In the genomic region with DNA sequence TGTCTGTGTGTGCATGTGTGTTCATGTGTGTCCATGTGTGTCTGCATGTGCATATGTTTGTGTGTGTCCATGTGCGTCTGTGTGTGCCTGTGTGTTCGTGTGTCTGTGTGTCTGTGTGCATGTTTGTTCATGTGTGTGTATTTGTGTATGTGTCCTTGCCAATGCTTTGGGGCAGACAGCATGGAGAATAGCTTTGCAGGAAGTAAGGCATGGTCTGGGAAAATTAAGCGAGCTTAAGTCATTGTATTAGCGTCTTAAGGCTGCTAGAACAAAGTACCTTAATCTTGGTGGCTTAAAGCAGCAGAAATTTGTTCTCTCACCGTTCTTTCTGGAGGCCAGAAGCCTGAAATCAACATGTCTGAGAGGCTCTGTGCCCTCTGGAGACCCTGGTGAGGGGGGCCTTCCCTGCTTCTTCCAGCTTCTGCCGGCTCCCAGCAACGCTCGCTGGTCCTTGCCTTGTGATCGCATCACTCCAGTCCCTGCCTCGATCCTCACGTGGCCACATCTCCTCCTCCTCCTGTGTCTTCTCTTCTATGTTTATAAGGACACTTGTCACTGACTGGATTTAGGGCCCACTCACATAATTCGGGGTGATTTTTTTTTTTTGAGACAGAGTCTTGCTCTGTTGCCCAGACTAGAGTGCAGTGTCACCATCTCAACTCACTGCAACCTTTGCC, we compare ENCODE assay signal across 1 cellular context.
TF ChIP-seq lines count a peak whose summit lies in the region.

No MANE protein-coding gene starts in this region.

TF ChIP-seq in HepG2, 621 proteins besides CTCF, POLR2A, EP300 and RAD21 (continued from another document):
- TF ChIP-seq, protein P1, sequence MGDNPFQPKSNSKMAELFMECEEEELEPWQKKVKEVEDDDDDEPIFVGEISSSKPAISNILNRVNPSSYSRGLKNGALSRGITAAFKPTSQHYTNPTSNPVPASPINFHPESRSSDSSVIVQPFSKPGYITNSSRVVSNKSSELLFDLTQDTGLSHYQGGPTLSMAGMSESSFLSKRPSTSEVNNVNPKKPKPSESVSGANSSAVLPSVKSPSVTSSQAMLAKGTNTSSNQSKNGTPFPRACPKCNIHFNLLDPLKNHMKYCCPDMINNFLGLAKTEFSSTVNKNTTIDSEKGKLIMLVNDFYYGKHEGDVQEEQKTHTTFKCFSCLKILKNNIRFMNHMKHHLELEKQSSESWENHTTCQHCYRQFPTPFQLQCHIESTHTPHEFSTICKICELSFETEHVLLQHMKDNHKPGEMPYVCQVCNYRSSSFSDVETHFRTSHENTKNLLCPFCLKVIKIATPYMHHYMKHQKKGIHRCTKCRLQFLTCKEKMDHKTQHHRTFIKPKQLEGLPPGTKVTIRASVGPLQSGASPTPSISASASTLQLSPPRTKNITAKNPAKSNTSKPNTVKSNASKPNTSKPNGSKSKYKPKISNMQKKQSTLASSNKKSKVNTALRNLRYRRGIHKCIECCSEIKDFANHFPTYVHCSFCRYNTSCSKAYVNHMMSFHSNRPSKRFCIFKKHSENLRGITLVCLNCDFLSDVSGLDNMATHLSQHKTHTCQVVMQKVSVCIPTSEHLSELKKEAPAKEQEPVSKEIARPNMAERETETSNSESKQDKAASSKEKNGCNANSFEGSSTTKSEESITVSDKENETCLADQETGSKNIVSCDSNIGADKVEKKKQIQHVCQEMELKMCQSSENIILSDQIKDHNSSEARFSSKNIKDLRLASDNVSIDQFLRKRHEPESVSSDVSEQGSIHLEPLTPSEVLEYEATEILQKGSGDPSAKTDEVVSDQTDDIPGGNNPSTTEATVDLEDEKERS (CRISPR knock-in tag; IDR thresholded peaks at IDR 0.05), result no peak
- no peak for TF ChIP-seq CBX1 (IDR thresholded peaks at IDR 0.05; ENCODE audit: low read depth)
- TF ChIP-seq SP1 (IDR thresholded peaks at IDR 0.05), result peak; percentile 8; the same call in 1 of the 2 replicates
- no peak for TF ChIP-seq SP1 (CRISPR knock-in tag; IDR thresholded peaks at IDR 0.05)
- TF ChIP-seq, protein P2, sequence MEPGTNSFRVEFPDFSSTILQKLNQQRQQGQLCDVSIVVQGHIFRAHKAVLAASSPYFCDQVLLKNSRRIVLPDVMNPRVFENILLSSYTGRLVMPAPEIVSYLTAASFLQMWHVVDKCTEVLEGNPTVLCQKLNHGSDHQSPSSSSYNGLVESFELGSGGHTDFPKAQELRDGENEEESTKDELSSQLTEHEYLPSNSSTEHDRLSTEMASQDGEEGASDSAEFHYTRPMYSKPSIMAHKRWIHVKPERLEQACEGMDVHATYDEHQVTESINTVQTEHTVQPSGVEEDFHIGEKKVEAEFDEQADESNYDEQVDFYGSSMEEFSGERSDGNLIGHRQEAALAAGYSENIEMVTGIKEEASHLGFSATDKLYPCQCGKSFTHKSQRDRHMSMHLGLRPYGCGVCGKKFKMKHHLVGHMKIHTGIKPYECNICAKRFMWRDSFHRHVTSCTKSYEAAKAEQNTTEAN (CRISPR knock-in tag; conservative IDR thresholded peaks at IDR 0.05), result no peak
- TF ChIP-seq ZNF138 (CRISPR knock-in tag; IDR thresholded peaks at IDR 0.05; ENCODE audit: low read depth), result no peak
- TF ChIP-seq ISL2 (CRISPR knock-in tag; IDR thresholded peaks at IDR 0.05), result no peak
- no peak for TF ChIP-seq SETDB1 (CRISPR knock-in tag; IDR thresholded peaks at IDR 0.05; ENCODE audit: borderline replicate concordance)
- no peak for TF ChIP-seq POLR2AphosphoS2 (IDR thresholded peaks at IDR 0.05; ENCODE audit: low read depth, low read length)
- TF ChIP-seq, protein P3, sequence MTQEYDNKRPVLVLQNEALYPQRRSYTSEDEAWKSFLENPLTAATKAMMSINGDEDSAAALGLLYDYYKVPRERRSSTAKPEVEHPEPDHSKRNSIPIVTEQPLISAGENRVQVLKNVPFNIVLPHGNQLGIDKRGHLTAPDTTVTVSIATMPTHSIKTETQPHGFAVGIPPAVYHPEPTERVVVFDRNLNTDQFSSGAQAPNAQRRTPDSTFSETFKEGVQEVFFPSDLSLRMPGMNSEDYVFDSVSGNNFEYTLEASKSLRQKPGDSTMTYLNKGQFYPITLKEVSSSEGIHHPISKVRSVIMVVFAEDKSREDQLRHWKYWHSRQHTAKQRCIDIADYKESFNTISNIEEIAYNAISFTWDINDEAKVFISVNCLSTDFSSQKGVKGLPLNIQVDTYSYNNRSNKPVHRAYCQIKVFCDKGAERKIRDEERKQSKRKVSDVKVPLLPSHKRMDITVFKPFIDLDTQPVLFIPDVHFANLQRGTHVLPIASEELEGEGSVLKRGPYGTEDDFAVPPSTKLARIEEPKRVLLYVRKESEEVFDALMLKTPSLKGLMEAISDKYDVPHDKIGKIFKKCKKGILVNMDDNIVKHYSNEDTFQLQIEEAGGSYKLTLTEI (CRISPR knock-in tag; conservative IDR thresholded peaks at IDR 0.05), result no peak
- no peak for TF ChIP-seq ZNF780A (CRISPR knock-in tag; IDR thresholded peaks at IDR 0.05)
- no peak for TF ChIP-seq TOE1 (CRISPR knock-in tag; IDR thresholded peaks at IDR 0.05)
- TF ChIP-seq, protein P4, sequence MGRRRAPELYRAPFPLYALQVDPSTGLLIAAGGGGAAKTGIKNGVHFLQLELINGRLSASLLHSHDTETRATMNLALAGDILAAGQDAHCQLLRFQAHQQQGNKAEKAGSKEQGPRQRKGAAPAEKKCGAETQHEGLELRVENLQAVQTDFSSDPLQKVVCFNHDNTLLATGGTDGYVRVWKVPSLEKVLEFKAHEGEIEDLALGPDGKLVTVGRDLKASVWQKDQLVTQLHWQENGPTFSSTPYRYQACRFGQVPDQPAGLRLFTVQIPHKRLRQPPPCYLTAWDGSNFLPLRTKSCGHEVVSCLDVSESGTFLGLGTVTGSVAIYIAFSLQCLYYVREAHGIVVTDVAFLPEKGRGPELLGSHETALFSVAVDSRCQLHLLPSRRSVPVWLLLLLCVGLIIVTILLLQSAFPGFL (CRISPR knock-in tag; IDR thresholded peaks at IDR 0.05), result no peak
- TF ChIP-seq, protein P5, sequence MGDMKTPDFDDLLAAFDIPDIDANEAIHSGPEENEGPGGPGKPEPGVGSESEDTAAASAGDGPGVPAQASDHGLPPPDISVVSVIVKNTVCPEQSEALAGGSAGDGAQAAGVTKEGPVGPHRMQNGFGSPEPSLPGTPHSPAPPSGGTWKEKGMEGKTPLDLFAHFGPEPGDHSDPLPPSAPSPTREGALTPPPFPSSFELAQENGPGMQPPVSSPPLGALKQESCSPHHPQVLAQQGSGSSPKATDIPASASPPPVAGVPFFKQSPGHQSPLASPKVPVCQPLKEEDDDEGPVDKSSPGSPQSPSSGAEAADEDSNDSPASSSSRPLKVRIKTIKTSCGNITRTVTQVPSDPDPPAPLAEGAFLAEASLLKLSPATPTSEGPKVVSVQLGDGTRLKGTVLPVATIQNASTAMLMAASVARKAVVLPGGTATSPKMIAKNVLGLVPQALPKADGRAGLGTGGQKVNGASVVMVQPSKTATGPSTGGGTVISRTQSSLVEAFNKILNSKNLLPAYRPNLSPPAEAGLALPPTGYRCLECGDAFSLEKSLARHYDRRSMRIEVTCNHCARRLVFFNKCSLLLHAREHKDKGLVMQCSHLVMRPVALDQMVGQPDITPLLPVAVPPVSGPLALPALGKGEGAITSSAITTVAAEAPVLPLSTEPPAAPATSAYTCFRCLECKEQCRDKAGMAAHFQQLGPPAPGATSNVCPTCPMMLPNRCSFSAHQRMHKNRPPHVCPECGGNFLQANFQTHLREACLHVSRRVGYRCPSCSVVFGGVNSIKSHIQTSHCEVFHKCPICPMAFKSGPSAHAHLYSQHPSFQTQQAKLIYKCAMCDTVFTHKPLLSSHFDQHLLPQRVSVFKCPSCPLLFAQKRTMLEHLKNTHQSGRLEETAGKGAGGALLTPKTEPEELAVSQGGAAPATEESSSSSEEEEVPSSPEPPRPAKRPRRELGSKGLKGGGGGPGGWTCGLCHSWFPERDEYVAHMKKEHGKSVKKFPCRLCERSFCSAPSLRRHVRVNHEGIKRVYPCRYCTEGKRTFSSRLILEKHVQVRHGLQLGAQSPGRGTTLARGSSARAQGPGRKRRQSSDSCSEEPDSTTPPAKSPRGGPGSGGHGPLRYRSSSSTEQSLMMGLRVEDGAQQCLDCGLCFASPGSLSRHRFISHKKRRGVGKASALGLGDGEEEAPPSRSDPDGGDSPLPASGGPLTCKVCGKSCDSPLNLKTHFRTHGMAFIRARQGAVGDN (CRISPR knock-in tag; IDR thresholded peaks at IDR 0.05), result no peak
